Comparison of ENCODE assay signal across 14 cellular contexts in genomic region chr13:52156724-52157251, GRCh38. TPM values are rescaled to one million over a fixed set of nuclear protein-coding genes. Genes with fewer than 3 reads are reported as not detected.
DNase-seq lines count a peak whose midpoint lies in the region; ATAC-seq and TF ChIP-seq lines count a peak whose summit lies in the region.
"Had no signal": no experiment of that assay in that cellular context is flagged by ENCODE, and none has a peak within 500 bp of the region (broad histone marks: within the 10 kb centered on the region; RNA-seq: fewer than 3 reads in every experiment).

No MANE protein-coding gene starts in this region.

- no peak overlapping the region for H3K27ac ChIP-seq in CD8-positive, alpha-beta T cell (ENCODE audit: low read depth, low read length)
- H3K27ac ChIP-seq: right atrium auricular region had no signal

- H3K4me1 Mint-ChIP-seq in CD8-positive, alpha-beta T cell (ENCODE audit: low read depth) = peaks cover 29% of the 10 kb centered on the region
- H3K4me1 Mint-ChIP-seq in nephron = peaks cover 23% of the 10 kb centered on the region

- no peak for DNase-seq in CD8-positive, alpha-beta T cell
- DNase-seq in NCI-H226 = peak; percentile 9
- peak; percentile 14 for DNase-seq in dermis blood vessel endothelial cell
- DNase-seq in SIG-M5 (lab: John Stamatoyannopoulos, UW) = no peak
- DNase-seq in NCI-H345 treated with DMSO at 0.1 percent for 48 hours (lab: John Stamatoyannopoulos, UW; ENCODE audit: unreplicated experiment) = no peak
- DNase-seq in GF-D8 (lab: John Stamatoyannopoulos, UW) = no peak
- no peak for DNase-seq in NCI-H2171 (lab: John Stamatoyannopoulos, UW)
- DNase-seq: GOT3; NCI-H2227 treated with DMSO at 0.1 percent for 48 hours; stimulated activated CD4-positive, alpha-beta T cell treated with anti-CD3 and anti-CD28 coated beads, Interleukin-4, amount 100 ng/mL, for 1 hour had no signal

- no peaks in the 10 kb centered on the region for H3K9me3 ChIP-seq in CD8-positive, alpha-beta T cell (ENCODE audit: low read length)
- H3K9me3 ChIP-seq: right atrium auricular region had no signal

- POLR2A ChIA-PET in CD8-positive, alpha-beta T cell (lab: Charles Lee) = interaction anchor here (0.6 to 2.0 kb wide), 2 partner anchors 37 to 188 kb away, joined by 3 to 8 read pairs; no protein-coding TSS in a partner anchor

- H3K36me3 ChIP-seq in CD8-positive, alpha-beta T cell (ENCODE audit: insufficient read depth, low read length) = no peaks in the 10 kb centered on the region

- intact Hi-C loops in CD8-positive, alpha-beta T cell (cut with DNase I, micrococcal nuclease) = no loop called here

- CTCF ChIA-PET in CD8-positive, alpha-beta T cell (lab: Charles Lee) = interaction anchor here (1.1 to 1.5 kb wide), 4 partner anchors 14 to 341 kb away, joined by 3 to 4 read pairs (median 3); no protein-coding TSS in a partner anchor

- no peaks in the 10 kb centered on the region for H3K27me3 Mint-ChIP-seq in CD8-positive, alpha-beta T cell (ENCODE audit: low read depth)
- H3K27me3 Mint-ChIP-seq in nephron (ENCODE audit: low read depth) = no peaks in the 10 kb centered on the region

- H3K4me1 ChIP-seq in CD8-positive, alpha-beta T cell (ENCODE audit: insufficient read depth, low read length) = peaks cover 14% of the 10 kb centered on the region

- TF ChIP-seq CTCF in CD8-positive, alpha-beta T cell (IDR thresholded peaks at IDR 0.05) = no peak
- TF ChIP-seq CTCF in nephron (IDR thresholded peaks at IDR 0.05; ENCODE audit: unreplicated experiment in 3 of 3) = no peak

- H3K4me3 Mint-ChIP-seq in CD8-positive, alpha-beta T cell = no peak overlapping the region
- peak overlapping the region; percentile 79 to 91 (median 85) for H3K4me3 Mint-ChIP-seq in nephron

- H3K27me3 ChIP-seq in CD8-positive, alpha-beta T cell (ENCODE audit: insufficient read depth, low read length) = no peaks in the 10 kb centered on the region
- H3K27me3 ChIP-seq: right atrium auricular region had no signal

- no peaks in the 10 kb centered on the region for H3K9me3 Mint-ChIP-seq in CD8-positive, alpha-beta T cell
- H3K9me3 Mint-ChIP-seq in nephron = no peaks in the 10 kb centered on the region

- no peak overlapping the region for H3K4me3 ChIP-seq in CD8-positive, alpha-beta T cell (ENCODE audit: low read depth, low read length)
- H3K4me3 ChIP-seq: right atrium auricular region had no signal

- H3K36me3 Mint-ChIP-seq in CD8-positive, alpha-beta T cell = peaks cover 2% of the 10 kb centered on the region
- H3K36me3 Mint-ChIP-seq in nephron (ENCODE audit: low read depth) = peaks cover 14% of the 10 kb centered on the region

- ATAC-seq in CD8-positive, alpha-beta T cell = no peak
- ATAC-seq: activated CD4-positive, CD25-positive, alpha-beta regulatory T cell treated with anti-CD3 and anti-CD28 coated beads, Interleukin-2, amount 50 U/mL, for 24 hours had no signal

- peak overlapping the region; percentile 25 for H3K27ac Mint-ChIP-seq in CD8-positive, alpha-beta T cell
- H3K27ac Mint-ChIP-seq in nephron = peak overlapping the region; percentile 1 to 76 (median 30)

RNA-seq across cellular contexts. Expression of gene NEK3, which starts 2.6 kb away (rescaled TPM):
- total RNA-seq in CD8-positive, alpha-beta T cell = 1 to 10 TPM; 1.0 to 1.7 TPM
- 13.2 and 17.9 TPM in 2 replicates for total RNA-seq in dermis blood vessel endothelial cell

RNA-seq across cellular contexts. Expression of gene NEK5, which starts 27.9 kb away (rescaled TPM):
- total RNA-seq in CD8-positive, alpha-beta T cell = not detected
- total RNA-seq in dermis blood vessel endothelial cell = 0.05 and 0.34 TPM in 2 replicates
- total RNA-seq: G401 had no signal

Comparison
In these comparisons a context has a peak if more than half of its experiments do, and no peak if none do; other contexts are left out.
1. DNase-seq: peak in NCI-H226 (single experiment) and dermis blood vessel endothelial cell (single experiment); none in CD8-positive, alpha-beta T cell (0 of 7), SIG-M5 (single experiment), NCI-H345 treated with DMSO at 0.1 percent for 48 hours (single experiment), GF-D8 (single experiment) and NCI-H2171 (single experiment).